ENCODE assay signal across 20 cellular contexts in genomic region chr10:86601956-86602592, GRCh38. TPM values are rescaled to one million over a fixed set of nuclear protein-coding genes. Genes with fewer than 3 reads are reported as not detected.
A peak's percentile ranks its signal among the peaks of the same experiment; 100 is the strongest.
DNase-seq lines count a peak whose midpoint lies in the region; ATAC-seq, FAIRE-seq and TF ChIP-seq lines count a peak whose summit lies in the region.
"Had no signal": no experiment of that assay in that cellular context is flagged by ENCODE, and none has a peak within 500 bp of the region (broad histone marks: within the 10 kb centered on the region; RNA-seq: fewer than 3 reads in every experiment).

No MANE protein-coding gene starts in this region.

- no peaks in the 10 kb centered on the region for H3K9me3 ChIP-seq in HepG2 (ENCODE audit: low read length)
- H3K9me3 ChIP-seq in stomach = peaks cover 0 to 13% (median 0%) of the 10 kb centered on the region in 4 donors
- H3K9me3 ChIP-seq in sigmoid colon = no peaks in the 10 kb centered on the region

- no TSS peak for BruUV-seq in HepG2 (replicated peaks; lab: Mats Ljungman, UMichigan)

- peak; percentile 57 for FAIRE-seq in HepG2 (lab: Jason Lieb, UNC)
- FAIRE-seq in RCC 7860 (lab: Jason Lieb, UNC) = no peak
- FAIRE-seq: H54 had no signal

- H2AFZ ChIP-seq in HepG2 (ENCODE audit: low read length) = no peak overlapping the region

- H3K36me3 ChIP-seq in HepG2 (replicated peaks in 1 of 2; ENCODE audit: control insufficient read depth in 1 of 2, insufficient read depth in 2 of 2, low read length in 2 of 2) = no peaks in the 10 kb centered on the region
- no peaks in the 10 kb centered on the region for H3K36me3 ChIP-seq in stomach
- no peaks in the 10 kb centered on the region for H3K36me3 ChIP-seq in sigmoid colon

- 68% methylated on average over 3 of the region's 3 CpGs for WGBS in HepG2 (ENCODE audit: low lambda C conversion rate)
- WGBS in stomach, 5 donors = 79 to 89% (median 81%) methylated on average over 3 of the region's 3 CpGs
- 70 to 78% methylated on average over 3 of the region's 3 CpGs for WGBS in sigmoid colon, 2 donors

- CTCF ChIA-PET in HepG2 (lab: Yijun Ruan, JAX; ENCODE audit: low intra/inter-chr PET ratio, low total read pairs) = no interaction called here

- H3K4me1 ChIP-seq in HepG2 (ENCODE audit: insufficient read depth, low read length) (peaks cover 41% of the 10 kb centered on the region), stomach (peaks cover 6 to 35% (median 17%) of the 10 kb centered on the region in 4 donors), sigmoid colon (no peaks in the 10 kb centered on the region)

- TF ChIP-seq RAD21 in HepG2 (CRISPR knock-in tag; IDR thresholded peaks at IDR 0.05) = no peak

- DNase-seq in KBM-7 (peak; percentile 21), SK-MEL-5 (ENCODE audit: low read depth, low spot score) (peak; percentile 65), HepG2 (ENCODE audit: low spot score) (peak; percentile 63), stomach (no peak), RCC 7860 (ENCODE audit: low spot score) (no peak), sigmoid colon (no peak)
- DNase-seq in stimulated activated CD4-positive, alpha-beta T cell treated with anti-CD3 and anti-CD28 coated beads, Interleukin-12 subunit alpha, Interleukin-12 subunit beta, amount 100 ng/mL, for 4 hours = no peak
- DNase-seq: CD4-positive, CD25-positive, alpha-beta regulatory T cell; EL; NCI-H1417; NCI-H1694 treated with DMSO at 0.1 percent for 48 hours; NCI-H446 treated with DMSO at 0.1 percent for 48 hours; NCI-H526 treated with DMSO at 0.1 percent for 48 hours; SHP77 had no signal

- no peak overlapping the region for H3K9ac ChIP-seq in HepG2 (ENCODE audit: insufficient read depth, low read depth, low read length)

- no peaks in the 10 kb centered on the region for H4K20me1 ChIP-seq in HepG2 (ENCODE audit: insufficient read depth, low read length)

- peak; percentile 83 for ATAC-seq in HepG2

- H3K4me3 ChIP-seq in HepG2 (replicated peaks in 1 of 3; ENCODE audit: insufficient read depth in 1 of 3, low read depth in 2 of 3, low read length in 3 of 3) (no peak overlapping the region), stomach (no peak overlapping the region), sigmoid colon (no peak overlapping the region)
- H3K4me3 ChIP-seq: SK-N-MC had no signal

- H3K27me3 ChIP-seq in HepG2 (ENCODE audit: control insufficient read depth in 1 of 2, insufficient read depth in 2 of 2, low read length in 2 of 2) (no peaks in the 10 kb centered on the region; a peak in 2 of 5 replicates), stomach (no peaks in the 10 kb centered on the region), sigmoid colon (no peaks in the 10 kb centered on the region)

- TF ChIP-seq POLR2A in HepG2 (IDR thresholded peaks at IDR 0.05; ENCODE audit: insufficient read depth in 1 of 2, low read depth in 2 of 2, low read length in 2 of 2) = no peak
- TF ChIP-seq POLR2A in stomach (IDR thresholded peaks at IDR 0.05) = no peak
- no peak for TF ChIP-seq POLR2A in sigmoid colon (IDR thresholded peaks at IDR 0.05)

- no peaks in the 10 kb centered on the region for H3K79me2 ChIP-seq in HepG2 (ENCODE audit: insufficient read depth, low read length)

- intact Hi-C loops in HepG2 (cut with micrococcal nuclease; ENCODE audit: unreplicated experiment) = no loop called here
- intact Hi-C loops in stomach (cut with DNase I; ENCODE audit: low total_unique reads) = no loop called here
- intact Hi-C loops in sigmoid colon (cut with DNase I) = no loop called here

- peak overlapping the region; percentile 45 for H3K4me2 ChIP-seq in HepG2 (ENCODE audit: low read depth, low read length)

- in situ Hi-C loops in KBM-7 (cut with MboI; ENCODE audit: low pct_unique_long_range_greater_than_20kb, low sequenced_read_pairs) = no loop called here
- in situ Hi-C loops in SK-MEL-5 (cut with HindIII; ENCODE audit: low pct_unique_long_range_greater_than_20kb, low sequenced_read_pairs) = no loop called here
- in situ Hi-C loops in HepG2 (cut with HindIII; ENCODE audit: extremely low pct_ligation_motif_present, low pct_unique_long_range_greater_than_20kb) = no loop called here

- TF ChIP-seq CTCF in HepG2 (CRISPR knock-in tag; IDR thresholded peaks at IDR 0.05) = no peak
- no peak for TF ChIP-seq CTCF in stomach (IDR thresholded peaks at IDR 0.05)
- no peak for TF ChIP-seq CTCF in sigmoid colon (IDR thresholded peaks at IDR 0.05)

- POLR2A ChIA-PET in HepG2 (lab: Yijun Ruan, JAX) = no interaction called here

- peak in 1 of 2 experiments; percentile 32; a peak in 1 of 4 replicates for TF ChIP-seq EP300 in HepG2 (IDR thresholded peaks at IDR 0.05; ENCODE audit: low read depth in 2 of 2, low read length in 2 of 2)
- TF ChIP-seq EP300 in HepG2 (CRISPR knock-in tag; IDR thresholded peaks at IDR 0.05; ENCODE audit: borderline replicate concordance) = no peak
- no peak for TF ChIP-seq EP300 in stomach (IDR thresholded peaks at IDR 0.05)
- TF ChIP-seq EP300 in sigmoid colon (IDR thresholded peaks at IDR 0.05) = no peak

- no peak overlapping the region for H3K27ac ChIP-seq in HepG2 (ENCODE audit: extremely low read length, insufficient read depth, low read length)
- peak overlapping the region; percentile 7 to 70 (median 60) for H3K27ac ChIP-seq in stomach
- no peak overlapping the region for H3K27ac ChIP-seq in sigmoid colon
- H3K27ac ChIP-seq: HL-60, SK-N-MC had no signal

TF ChIP-seq in HepG2, 621 proteins besides CTCF, POLR2A, EP300 and RAD21 (continues in another document):
- TF ChIP-seq SCMH1 (CRISPR knock-in tag; IDR thresholded peaks at IDR 0.05; ENCODE audit: borderline replicate concordance) (no peak), ZNF770 (CRISPR knock-in tag; IDR thresholded peaks at IDR 0.05) (peak; percentile 83), CREM (IDR thresholded peaks at IDR 0.05) (peak; percentile 18; the same call in 1 of the 2 replicates), CREM (CRISPR knock-in tag; IDR thresholded peaks at IDR 0.05) (no peak), IRF2 (CRISPR knock-in tag; IDR thresholded peaks at IDR 0.05) (peak; percentile 52; the same call in 1 of the 2 replicates), FOXK1 (CRISPR knock-in tag; IDR thresholded peaks at IDR 0.05; ENCODE audit: borderline replicate concordance, low read depth) (peak; percentile 27; the same call in 1 of the 2 replicates), RARA (CRISPR knock-in tag; IDR thresholded peaks at IDR 0.05) (0 out of 2 replicates have a peak, but pooled peaks have one; percentile 19), ZNF296 (CRISPR knock-in tag; conservative IDR thresholded peaks at IDR 0.05) (no peak), MAFK (conservative IDR thresholded peaks at IDR 0.05 in 1 of 2, IDR thresholded peaks at IDR 0.05 in 1 of 2; ENCODE audit: low read length in 2 of 2) (peak; percentile 65 to 77), SAP130 (CRISPR knock-in tag; IDR thresholded peaks at IDR 0.05; ENCODE audit: low read depth) (peak; percentile 60; the same call in 1 of the 2 replicates)

RNA-seq across cellular contexts. Expression of gene OPN4, which starts 52.3 kb away (rescaled TPM):
- not detected in 2 replicates for total RNA-seq in SK-MEL-5 (2014; rRNA removed; shearing (Covaris generic))
- not detected in 2 replicates for polyA plus RNA-seq in SK-MEL-5 (2015; cell fraction: cytosol; rRNA removed)
- not detected in 2 replicates for polyA plus RNA-seq in SK-MEL-5 (2015; cell fraction: nucleus; rRNA removed)
- total RNA-seq in HepG2 (2016; rRNA removed; fragmentation: Illumina TruSeq; extraction: Trizol) = not detected in 2 replicates
- total RNA-seq in HepG2 (2016; cell fraction: cytosol; rRNA removed; fragmentation: Illumina TruSeq; extraction: Trizol; ENCODE audit: low read depth) = not detected in 2 replicates
- total RNA-seq in HepG2 (2016; cell fraction: insoluble cytoplasmic fraction; rRNA removed; fragmentation: Illumina TruSeq; extraction: Trizol) = not detected in 2 replicates
- total RNA-seq in HepG2 (2016; cell fraction: membrane; rRNA removed; fragmentation: Illumina TruSeq; extraction: Trizol) = not detected in 2 replicates
- not detected in 2 replicates for total RNA-seq in HepG2 (2016; cell fraction: nucleus; rRNA removed; fragmentation: Illumina TruSeq; extraction: Trizol)
- polyA plus RNA-seq in HepG2 (2011; rRNA removed) = not detected in 2 replicates
- polyA plus RNA-seq in HepG2 (2011; cell fraction: cytosol; rRNA removed) = not detected in 2 replicates
- polyA plus RNA-seq in HepG2 (2011; cell fraction: nucleus; rRNA removed) = not detected in 2 replicates
- polyA plus RNA-seq in HepG2 (2012) = not detected in 2 replicates
- not detected in 2 replicates for polyA plus RNA-seq in HepG2 (2016; cell fraction: cytosol; fragmentation: Illumina TruSeq; extraction: Trizol; ENCODE audit: low read depth)
- not detected in 2 replicates for polyA plus RNA-seq in HepG2 (2016; cell fraction: insoluble cytoplasmic fraction; fragmentation: Illumina TruSeq; extraction: Trizol; ENCODE audit: low read depth)
- polyA plus RNA-seq in HepG2 (2016; cell fraction: membrane; fragmentation: Illumina TruSeq; extraction: Trizol; ENCODE audit: low read depth) = not detected in 2 replicates
- polyA plus RNA-seq in HepG2 (2016; cell fraction: nucleus; fragmentation: Illumina TruSeq; extraction: Trizol; ENCODE audit: insufficient read depth, low read depth) = not detected in 2 replicates
- not detected in 2 replicates for polyA minus RNA-seq in HepG2 (2011; rRNA and poly(A)+ RNA removed; ENCODE audit: low replicate concordance)
- not detected in 2 replicates for polyA minus RNA-seq in HepG2 (2011; cell fraction: cytosol; rRNA and poly(A)+ RNA removed)
- not detected in 2 replicates for polyA minus RNA-seq in HepG2 (2011; cell fraction: nucleus; rRNA and poly(A)+ RNA removed)
- total RNA-seq in stomach = not detected
- polyA plus RNA-seq in stomach = not detected
- total RNA-seq in sigmoid colon = not detected
- under 1 TPM in 1 of 3 donors, not detected in 2; 0.04 TPM for polyA plus RNA-seq in sigmoid colon
- total RNA-seq: CD4-positive, CD25-positive, alpha-beta regulatory T cell; HT1080; RPMI7951 had no signal
- polyA plus RNA-seq: BJ; CD4-positive, CD25-positive, alpha-beta regulatory T cell had no signal

Comparison
In these comparisons a context has a peak if more than half of its experiments do, and no peak if none do; other contexts are left out.
1. DNase-seq: peak in KBM-7 (single experiment), SK-MEL-5 (single experiment) and HepG2 (single experiment); none in stomach (single experiment), RCC 7860 (single experiment), sigmoid colon (single experiment) and stimulated activated CD4-positive, alpha-beta T cell treated with anti-CD3 and anti-CD28 coated beads, Interleukin-12 subunit alpha, Interleukin-12 subunit beta, amount 100 ng/mL, for 4 hours (single experiment).
2. H3K27ac ChIP-seq: peak in stomach (5 of 5); none in HepG2 (single experiment) and sigmoid colon (0 of 4).